22 cellular contexts compared by ENCODE assay signal in the genomic region with DNA sequence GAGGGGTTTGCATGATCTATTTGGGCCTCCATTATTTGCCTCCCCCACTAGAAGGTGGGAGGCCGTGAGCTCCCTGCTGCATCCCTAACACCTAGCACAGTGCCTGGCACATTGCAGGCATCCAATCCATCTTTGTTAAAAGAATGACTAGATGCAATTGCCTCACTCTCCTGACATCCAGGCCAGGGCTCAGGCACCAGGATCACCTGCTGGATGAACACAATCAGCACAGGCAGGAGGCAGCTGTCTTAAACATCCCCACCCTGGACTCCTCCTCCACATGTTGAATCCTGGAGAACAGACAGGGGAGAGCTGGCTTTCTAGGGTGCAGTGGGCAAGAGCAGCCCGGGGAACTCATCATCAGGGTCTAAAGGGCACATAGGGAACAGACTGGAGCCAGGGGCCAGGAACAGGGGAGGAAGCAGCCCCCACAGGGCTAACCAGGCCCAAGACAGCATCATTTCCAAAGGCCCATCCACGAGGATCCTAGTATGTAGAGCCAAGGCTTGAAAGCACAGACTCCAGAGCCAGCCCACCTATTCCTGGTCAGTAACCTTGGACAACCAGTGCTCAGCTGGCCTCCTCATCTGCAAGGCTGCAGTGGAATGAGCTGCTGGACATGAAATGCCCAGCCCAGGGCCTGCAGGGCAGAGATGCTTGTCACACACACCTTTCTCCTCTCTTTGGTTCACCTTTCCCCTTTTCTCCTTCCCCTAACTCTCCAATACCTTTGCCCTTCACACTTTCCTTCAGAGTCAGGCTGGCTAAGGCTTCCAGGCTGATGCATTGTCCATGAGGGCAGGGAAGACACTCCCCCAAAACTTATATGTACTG.
A peak's percentile ranks its signal among the peaks of the same experiment; 100 is the strongest.
DNase-seq lines count a peak whose midpoint lies in the region; ATAC-seq and TF ChIP-seq lines count a peak whose summit lies in the region.
"Had no signal": no experiment of that assay in that cellular context is flagged by ENCODE, and none has a peak within 500 bp of the region (broad histone marks: within the 10 kb centered on the region; RNA-seq: fewer than 3 reads in every experiment).

No MANE protein-coding gene starts in this region.

- POLR2A ChIA-PET in HEK293 (lab: Yijun Ruan, JAX), result no interaction called here

- H3K27ac ChIP-seq in HEK293 (ENCODE audit: extremely low read depth, low read depth, low read length) (no peak overlapping the region), coronary artery (no peak overlapping the region), upper lobe of right lung (no peak overlapping the region)
- H3K27ac ChIP-seq: BLaER1, HL-60, KMS-11, Peyer's patch had no signal

- DNase-seq in NCI-H510A treated with DMSO at 0.1 percent for 48 hours (lab: John Stamatoyannopoulos, UW) (peak; percentile 6), NCI-H510A (lab: John Stamatoyannopoulos, UW) (no peak), coronary artery (ENCODE audit: low spot score) (peak; percentile 68), upper lobe of right lung (peak; percentile 31)
- DNase-seq in activated CD4-positive, CD25-positive, alpha-beta regulatory T cell (lab: John Stamatoyannopoulos, UW), result no peak
- DNase-seq: CD4-positive, CD25-positive, alpha-beta regulatory T cell; DMS79; EL; GDM1; HCEC 1CT; NCI-H1048; NCI-H1417 treated with DMSO at 0.1 percent for 48 hours; NCI-H187 treated with DMSO at 0.1 percent for 48 hours; NCI-H2107; NCI-H526; Peyer's patch had no signal

- H3K4me1 ChIP-seq in HEK293 (ENCODE audit: control insufficient read depth, insufficient read depth, low read length), result peaks cover 11% of the 10 kb centered on the region
- peaks cover 4% of the 10 kb centered on the region for H3K4me1 ChIP-seq in upper lobe of right lung
- H3K4me1 ChIP-seq: Peyer's patch had no signal

- CTCF ChIA-PET in HEK293 (lab: Yijun Ruan, JAX), result interaction anchor here (0.6 to 1.4 kb wide), 4 partner anchors 12 to 1133 kb away, joined by 3 to 4 read pairs (median 3); no protein-coding TSS in a partner anchor

- ATAC-seq in upper lobe of right lung (no peak), HG03457 (IDR thresholded peaks at IDR 0.05; ENCODE audit: unreplicated experiment) (no peak)
- ATAC-seq: SK-N-SH treated with all-trans-retinoic acid at 6 μM for 48 hours had no signal

- intact Hi-C loops in upper lobe of right lung (cut with DNase I), result no loop called here

- no peak overlapping the region for H3K4me3 ChIP-seq in HEK293 (ENCODE audit: low read depth, low read length)
- no peak overlapping the region for H3K4me3 ChIP-seq in coronary artery
- H3K4me3 ChIP-seq in upper lobe of right lung, result no peak overlapping the region
- H3K4me3 ChIP-seq: BLaER1, Peyer's patch had no signal

- no peaks in the 10 kb centered on the region for H3K36me3 ChIP-seq in HEK293 (ENCODE audit: control insufficient read depth in 2 of 2, insufficient read depth in 1 of 2, low read length in 2 of 2)
- H3K36me3 ChIP-seq in upper lobe of right lung, result no peaks in the 10 kb centered on the region
- H3K36me3 ChIP-seq: BLaER1, Peyer's patch had no signal

- H3K9me3 ChIP-seq in HEK293 (ENCODE audit: control insufficient read depth, insufficient read depth, low read depth, low read length), result no peaks in the 10 kb centered on the region
- H3K9me3 ChIP-seq in upper lobe of right lung, result no peaks in the 10 kb centered on the region
- H3K9me3 ChIP-seq: BLaER1, Peyer's patch had no signal

- no peaks in the 10 kb centered on the region for H3K27me3 ChIP-seq in upper lobe of right lung
- H3K27me3 ChIP-seq: Peyer's patch had no signal

- TF ChIP-seq CTCF in HEK293 (tag by site-specific recombination; IDR thresholded peaks at IDR 0.05) (no peak), coronary artery (IDR thresholded peaks at IDR 0.05) (no peak), upper lobe of right lung (IDR thresholded peaks at IDR 0.05) (no peak)

TF ChIP-seq in HEK293, 187 proteins besides CTCF, POLR2A, EP300 and RAD21:
- peak; percentile 70 for TF ChIP-seq PRDM1 (tag by site-specific recombination; IDR thresholded peaks at IDR 0.05)
- no peak for TF ChIP-seq ZNF37A (tag by site-specific recombination; IDR thresholded peaks at IDR 0.05)

Comparison
In these comparisons a context has a peak if more than half of its experiments do, and no peak if none do; other contexts are left out.
1. DNase-seq: peak in NCI-H510A treated with DMSO at 0.1 percent for 48 hours (single experiment), coronary artery (single experiment) and upper lobe of right lung (single experiment); none in NCI-H510A (single experiment) and activated CD4-positive, CD25-positive, alpha-beta regulatory T cell (0 of 4).